8 cellular contexts compared by ENCODE assay signal in genomic region chr15:84735480-84736061, GRCh38. TPM values are rescaled to one million over a fixed set of nuclear protein-coding genes. Genes with fewer than 3 reads are reported as not detected.
DNase-seq lines count a peak whose midpoint lies in the region; ATAC-seq, FAIRE-seq and TF ChIP-seq lines count a peak whose summit lies in the region.
"Not testable (repeated sequence)": the region's sequence is repeated elsewhere in the genome, so short reads cannot be mapped to it uniquely, and the experiment has no call there.

No MANE protein-coding gene starts in this region.

- H3K9me3 Mint-ChIP-seq in CD8-positive, alpha-beta T cell; IgD-negative memory B cell: not testable (repeated sequence)

- not testable (repeated sequence) for FAIRE-seq in keratinocyte (lab: Jason Lieb, UNC)

- H3K27ac Mint-ChIP-seq in CD8-positive, alpha-beta T cell = peak overlapping the region; percentile 92
- peak overlapping the region; percentile 57 to 93 (median 83) for H3K27ac Mint-ChIP-seq in IgD-negative memory B cell

- CTCF ChIA-PET in CD8-positive, alpha-beta T cell (lab: Charles Lee) = interaction anchor here (0.6 to 3.3 kb wide), 9 partner anchors 9 to 165 kb away, joined by 3 to 34 read pairs (median 5); partner anchors contain the start of gene SEC11A

- peak overlapping the region; percentile 93 for H3K4me2 ChIP-seq in keratinocyte (ENCODE audit: control insufficient read depth, extremely low read depth, insufficient read depth, low read depth, low read length)

- H3K4me1 ChIP-seq in CD8-positive, alpha-beta T cell (ENCODE audit: insufficient read depth, low read length) = peaks cover 47% of the 10 kb centered on the region
- not testable (repeated sequence) for H3K4me1 ChIP-seq in breast epithelium
- H3K4me1 ChIP-seq in keratinocyte (ENCODE audit: control insufficient read depth, extremely low read depth, insufficient read depth, low read length) = peaks cover 19% of the 10 kb centered on the region

- H3K4me3 ChIP-seq in CD8-positive, alpha-beta T cell (ENCODE audit: low read depth, low read length) = peak overlapping the region; percentile 44
- H3K4me3 ChIP-seq in breast epithelium (peak overlapping the region in 2 of 3 donors; percentile 30 to 55), keratinocyte (ENCODE audit: control insufficient read depth in 2 of 3, extremely low read depth in 1 of 3, insufficient read depth in 2 of 3, low read depth in 1 of 3, low read length in 3 of 3) (peak overlapping the region; percentile 10 to 62 (median 37)), skin epidermis (peak overlapping the region in 3 of 7 experiments; percentile 1 to 25 (median 8))

- peak overlapping the region; percentile 7 for H3K27ac ChIP-seq in CD8-positive, alpha-beta T cell (ENCODE audit: low read depth, low read length)
- H3K27ac ChIP-seq in breast epithelium (peak overlapping the region; percentile 76 to 78), keratinocyte (ENCODE audit: control insufficient read depth, insufficient read depth, low read length) (peak overlapping the region; percentile 63), skin epidermis (peak overlapping the region in 19 of 21 experiments; percentile 1 to 86 (median 56))

- not testable (repeated sequence) for H3K36me3 ChIP-seq in CD8-positive, alpha-beta T cell (ENCODE audit: insufficient read depth, low read length); breast epithelium; keratinocyte (ENCODE audit: control insufficient read depth in 2 of 2, extremely low read depth in 1 of 2, insufficient read depth in 2 of 2, low read length in 2 of 2)

- dilution Hi-C loops in keratinocyte (cut with MboI; ENCODE audit: extremely low pct_ligation_motif_present, low sequenced_read_pairs) = not testable (repeated sequence)

- TF ChIP-seq CTCF in CD8-positive, alpha-beta T cell (IDR thresholded peaks at IDR 0.05); breast epithelium (IDR thresholded peaks at IDR 0.05); keratinocyte (optimal IDR thresholded peaks at IDR 0.05 in 1 of 3, IDR thresholded peaks at IDR 0.05 in 1 of 3, conservative IDR thresholded peaks at IDR 0.05 in 1 of 3; ENCODE audit: extremely low read depth in 1 of 3, insufficient read depth in 2 of 3, low read length in 3 of 3): not testable (repeated sequence)

- not testable (repeated sequence) for H3K27me3 Mint-ChIP-seq in CD8-positive, alpha-beta T cell (ENCODE audit: low read depth); IgD-negative memory B cell

- H3K79me2 ChIP-seq in keratinocyte (ENCODE audit: control insufficient read depth, insufficient read depth, low read length) = not testable (repeated sequence)

- H4K20me1 ChIP-seq in keratinocyte (ENCODE audit: control insufficient read depth, extremely low read depth, insufficient read depth, low read length) = not testable (repeated sequence)

- ATAC-seq in CD8-positive, alpha-beta T cell = peak; percentile 16
- peak; percentile 33 for ATAC-seq in GM19438 (IDR thresholded peaks at IDR 0.05; ENCODE audit: low read depth, unreplicated experiment)
- peak; percentile 29 for ATAC-seq in HG02884 (IDR thresholded peaks at IDR 0.05; ENCODE audit: unreplicated experiment)

- POLR2A ChIA-PET in CD8-positive, alpha-beta T cell (lab: Charles Lee) = interaction anchor here (0.6 to 7.2 kb wide), 9 partner anchors 12 to 1051 kb away, joined by 3 to 81 read pairs (median 6); partner anchors contain the start of genes NMB, SEC11A, WDR73 and ZNF592

- H3K27me3 ChIP-seq in CD8-positive, alpha-beta T cell (ENCODE audit: insufficient read depth, low read length); breast epithelium; keratinocyte (ENCODE audit: control insufficient read depth, extremely low read depth, insufficient read depth, low read length): not testable (repeated sequence)

- peak overlapping the region; percentile 77 for H3K4me3 Mint-ChIP-seq in CD8-positive, alpha-beta T cell
- H3K4me3 Mint-ChIP-seq in IgD-negative memory B cell = peak overlapping the region; percentile 60 to 86 (median 80)

- H3K9me1 ChIP-seq in keratinocyte (ENCODE audit: control insufficient read depth, extremely low read depth, insufficient read depth, low read length) = not testable (repeated sequence)

- not testable (repeated sequence) for H3K9me3 ChIP-seq in CD8-positive, alpha-beta T cell (ENCODE audit: low read length); breast epithelium; keratinocyte (ENCODE audit: control insufficient read depth, low read depth, low read length)

- H2AFZ ChIP-seq in keratinocyte (ENCODE audit: control insufficient read depth, low read length) = peak overlapping the region; percentile 80

- H3K36me3 Mint-ChIP-seq in CD8-positive, alpha-beta T cell; IgD-negative memory B cell: not testable (repeated sequence)

- TF ChIP-seq POLR2A in breast epithelium (IDR thresholded peaks at IDR 0.05) = not testable (repeated sequence)

- DNase-seq in CD8-positive, alpha-beta T cell; breast epithelium (ENCODE audit: low spot score in 2 of 2); keratinocyte (ENCODE audit: low read depth, low spot score): not testable (repeated sequence)
- peak; percentile 45 for DNase-seq in activated CD4-positive, CD25-positive, alpha-beta regulatory T cell treated with anti-CD3 and anti-CD28 coated beads, Interleukin-2, amount 50 U/mL, for 72 hours

- peaks cover 46% of the 10 kb centered on the region for H3K4me1 Mint-ChIP-seq in CD8-positive, alpha-beta T cell (ENCODE audit: low read depth)
- peaks cover 23 to 31% (median 31%) of the 10 kb centered on the region in 3 donors for H3K4me1 Mint-ChIP-seq in IgD-negative memory B cell

- peak overlapping the region; percentile 60 for H3K9ac ChIP-seq in keratinocyte (ENCODE audit: control insufficient read depth, extremely low read depth, insufficient read depth, low read length)

- intact Hi-C loops in CD8-positive, alpha-beta T cell (cut with DNase I, micrococcal nuclease) = loop anchor here (1.0 kb wide), 2 partner anchors 13 to 19 kb away; partner anchors contain the start of genes SEC11A (in 2 of the 2) and ZNF592 (in 2 of the 2)
- intact Hi-C loops in breast epithelium (cut with DNase I; ENCODE audit: low total_unique reads) = not testable (repeated sequence)

RNA-seq across cellular contexts. Expression of gene ZNF592, which starts 12.8 kb away (rescaled TPM):
- total RNA-seq in CD8-positive, alpha-beta T cell = 10 to 100 TPM; 24.6 to 25.1 TPM
- polyA plus RNA-seq in IgD-negative memory B cell (11.9 TPM), keratinocyte (4.1 to 9.4 TPM (median 4.4 TPM) in 3 replicates)
- total RNA-seq in breast epithelium = 10 to 100 TPM; 14.1 to 18.4 (median 18.2) TPM
- 3.0 TPM for polyA plus RNA-seq in keratinocyte (2011; ENCODE audit: low read depth)
- 5.0 and 5.6 TPM in 2 replicates for polyA plus RNA-seq in keratinocyte (2011; cell fraction: cytosol; rRNA removed)
- 13.7 and 17.9 TPM in 2 replicates for polyA plus RNA-seq in keratinocyte (2011; cell fraction: nucleus; rRNA removed)
- 7.3 and 9.3 TPM in 2 replicates for polyA plus RNA-seq in keratinocyte (2012; ENCODE audit: low replicate concordance)
- polyA minus RNA-seq in keratinocyte = 9.1 to 21.3 TPM (median 9.7 TPM) in 3 replicates
- 5.9 TPM for polyA minus RNA-seq in keratinocyte (2011; cell fraction: cytosol; rRNA and poly(A)+ RNA removed)
- 9.6 and 13.2 TPM in 2 replicates for polyA minus RNA-seq in keratinocyte (2011; cell fraction: nucleus; rRNA and poly(A)+ RNA removed)

RNA-seq across cellular contexts. Expression of gene SEC11A, which starts 19.6 kb away (rescaled TPM):
- 10 to 100 TPM; 36.4 to 38.5 TPM for total RNA-seq in CD8-positive, alpha-beta T cell
- polyA plus RNA-seq in IgD-negative memory B cell (117 TPM), keratinocyte (110 to 195 TPM (median 115 TPM) in 3 replicates)
- 100 to 1,000 TPM; 121 to 188 (median 122) TPM for total RNA-seq in breast epithelium
- 92.3 TPM for polyA plus RNA-seq in keratinocyte (2011; ENCODE audit: low read depth)
- polyA plus RNA-seq in keratinocyte (2011; cell fraction: cytosol; rRNA removed) = 103 and 105 TPM in 2 replicates
- 56.9 and 107 TPM in 2 replicates for polyA plus RNA-seq in keratinocyte (2011; cell fraction: nucleus; rRNA removed)
- 122 and 135 TPM in 2 replicates for polyA plus RNA-seq in keratinocyte (2012; ENCODE audit: low replicate concordance)
- polyA minus RNA-seq in keratinocyte = 30.7 to 81.4 TPM (median 35.1 TPM) in 3 replicates
- polyA minus RNA-seq in keratinocyte (2011; cell fraction: cytosol; rRNA and poly(A)+ RNA removed) = 67.5 TPM
- polyA minus RNA-seq in keratinocyte (2011; cell fraction: nucleus; rRNA and poly(A)+ RNA removed) = 28.9 and 39.7 TPM in 2 replicates

Comparison
In these comparisons a context has a peak if more than half of its experiments do, and no peak if none do; other contexts are left out.
1. H3K27ac ChIP-seq: peak in every context shown above with its lines; median percentile 77 in breast epithelium; 63 in keratinocyte; 56 in skin epidermis; 7 in CD8-positive, alpha-beta T cell.